In genomic region chr6:20113649-20114224, GRCh38 we compare ENCODE assay signal across 8 cellular contexts.
"Had no signal": no experiment of that assay in that cellular context is flagged by ENCODE, and none has a peak within 500 bp of the region (broad histone marks: within the 10 kb centered on the region; RNA-seq: fewer than 3 reads in every experiment).

No MANE protein-coding gene starts in this region.

- H3K4me3 ChIP-seq: GM23248, HAP-1 had no signal

- H3K27me3 Mint-ChIP-seq: IgD-negative memory B cell had no signal

- H3K4me3 Mint-ChIP-seq: HFFc6, IgD-negative memory B cell had no signal

- H3K27ac ChIP-seq: GM23248, HL-60 had no signal

- H3K9me3 ChIP-seq: HAP-1 had no signal

- H2AFZ ChIP-seq: GM23248 had no signal

- H3K4me1 Mint-ChIP-seq: IgD-negative memory B cell had no signal

- DNase-seq: GM23248, GOT3, H7, HFFc6 had no signal

- H3K4me1 ChIP-seq: HAP-1 had no signal

- H3K9ac ChIP-seq: GM23248 had no signal

- H3K9me3 Mint-ChIP-seq: HFFc6, IgD-negative memory B cell had no signal

- H3K27ac Mint-ChIP-seq: HFFc6, IgD-negative memory B cell had no signal

- ATAC-seq: HCT116 had no signal
